Comparison of ENCODE assay signal across 23 cellular contexts in genomic region chr5:30853158-30853557, GRCh38.
"Had no signal": no experiment of that assay in that cellular context is flagged by ENCODE, and none has a peak within 500 bp of the region (broad histone marks: within the 10 kb centered on the region; RNA-seq: fewer than 3 reads in every experiment).

No MANE protein-coding gene starts in this region.

- H3K27ac ChIP-seq: KMS-11, SJSA1, SK-N-MC had no signal

- H3K4me1 ChIP-seq: SJSA1 had no signal

- ATAC-seq: Panc1, PC-3 had no signal

- H3K36me3 ChIP-seq: SJSA1 had no signal

- DNase-seq: Kasumi-1, MV-4-11, NCI-H1048, NCI-H1105, NCI-H1417, NCI-H1436 treated with DMSO at 0.1 percent for 48 hours, NCI-H1694, NCI-H1930, NCI-H2081, NCI-H2107, NCI-H2171, NCI-H226, NCI-H446, NCI-H510A, NCI-H524 treated with DMSO at 0.1 percent for 48 hours, NCI-H774, PC-3, Right ventricle myocardium superior, SIG-M5 had no signal

- H3K27me3 ChIP-seq: SJSA1 had no signal

- H3K9me3 ChIP-seq: SJSA1 had no signal

- H3K9ac ChIP-seq: KMS-11 had no signal

- H3K4me2 ChIP-seq: KMS-11 had no signal

- H3K4me3 ChIP-seq: SJSA1, SK-N-MC had no signal
